22 cellular contexts compared by ENCODE assay signal in the genomic region with DNA sequence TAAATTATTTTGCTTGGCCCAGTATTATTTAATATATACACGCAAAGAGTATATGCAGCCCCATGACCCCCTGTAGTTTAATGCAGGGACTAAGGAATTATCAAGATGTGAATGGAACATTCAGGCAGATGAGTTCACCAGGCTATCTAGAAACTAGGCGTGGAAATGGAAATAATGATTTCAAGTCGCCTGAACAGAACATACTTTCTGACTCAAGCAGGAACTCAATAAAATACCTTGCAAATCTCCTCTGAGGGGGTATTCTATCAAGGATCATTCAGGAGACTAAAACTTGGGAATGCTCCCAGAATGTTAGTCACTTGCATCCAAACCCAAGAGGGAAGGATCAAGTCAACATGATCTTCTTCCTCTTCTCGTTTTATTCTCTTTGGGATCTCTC. TPM values are rescaled to one million over a fixed set of nuclear protein-coding genes. Genes with fewer than 3 reads are reported as not detected.
DNase-seq lines count a peak whose midpoint lies in the region; ATAC-seq and TF ChIP-seq lines count a peak whose summit lies in the region.
"Had no signal": no experiment of that assay in that cellular context is flagged by ENCODE, and none has a peak within 500 bp of the region (broad histone marks: within the 10 kb centered on the region; RNA-seq: fewer than 3 reads in every experiment).

No MANE protein-coding gene starts in this region.

- no peak for TF ChIP-seq EP300 in Ishikawa (IDR thresholded peaks at IDR 0.05; ENCODE audit: borderline replicate concordance)

- intact Hi-C loops in left ventricle myocardium superior (cut with micrococcal nuclease) = no loop called here

- no peak for ATAC-seq in left ventricle myocardium superior
- no peak for ATAC-seq in HG02798 (IDR thresholded peaks at IDR 0.05; ENCODE audit: poor library complexity, unreplicated experiment)
- ATAC-seq: activated T-cell treated with anti-CD3 and anti-CD28 coated beads, Interleukin-2, amount 50 U/mL, for 4 hours; T-cell had no signal

- H3K4me3 ChIP-seq in astrocyte of the spinal cord (ENCODE audit: low read depth, low read length) = no peak overlapping the region

- in situ Hi-C loops in astrocyte of the spinal cord (cut with HindIII; ENCODE audit: low sequenced_read_pairs) = no loop called here

- DNase-seq in AG20443 (ENCODE audit: low spot score) (peak; percentile 21), astrocyte of the spinal cord (ENCODE audit: low read depth, low spot score) (peak; percentile 83), iris pigment epithelial cell (ENCODE audit: low read depth) (peak; percentile 71), left ventricle myocardium superior (no peak), RPMI8226 (no peak)
- DNase-seq in stimulated activated CD8-positive, alpha-beta memory T cell treated with anti-CD3 and anti-CD28 coated beads, Interleukin-4, amount 100 ng/mL, for 48 hours = no peak
- DNase-seq: activated CD4-positive, alpha-beta memory T cell treated with anti-CD3 and anti-CD28 coated beads for 36 hours; activated naive CD8-positive, alpha-beta T cell treated with anti-CD3 and anti-CD28 coated beads for 36 hours; activated T-cell treated with anti-CD3 and anti-CD28 coated beads, Interleukin-2, amount 50 U/mL, for 4 hours; AML-193; GDM1; H7; Kasumi-1; NCI-H1417; NCI-H2171; occipital lobe; stimulated activated CD4-positive, alpha-beta T cell treated with anti-CD3 and anti-CD28 coated beads, Interleukin-4, amount 100 ng/mL, for 24 hours; T-cell; WERI-Rb-1 had no signal

- no peak for TF ChIP-seq RAD21 in Ishikawa (IDR thresholded peaks at IDR 0.05; ENCODE audit: low read depth)

- no peak for TF ChIP-seq CTCF in astrocyte of the spinal cord (IDR thresholded peaks at IDR 0.05; ENCODE audit: low read depth, low read length)

TF ChIP-seq in Ishikawa, 13 proteins besides CTCF, POLR2A, EP300 and RAD21:
- peak; percentile 9; the same call in 1 of the 2 replicates for TF ChIP-seq NFIC (IDR thresholded peaks at IDR 0.05)
- TF ChIP-seq FOXM1 (IDR thresholded peaks at IDR 0.05; ENCODE audit: borderline replicate concordance, low read depth) = 0 out of 2 replicates have a peak, but pooled peaks have one; percentile 24
- no peak for TF ChIP-seq ZBTB7A (IDR thresholded peaks at IDR 0.05; ENCODE audit: low read depth)
TF ChIP-seq in Ishikawa: peak in this region for 2.

RNA-seq across cellular contexts. Expression of a gene that starts 59.6 kb away (rescaled TPM):
- not detected for total RNA-seq in left ventricle myocardium superior
- total RNA-seq: activated CD4-positive, alpha-beta memory T cell treated with anti-CD3 and anti-CD28 coated beads for 36 hours; activated naive CD8-positive, alpha-beta T cell treated with anti-CD3 and anti-CD28 coated beads for 36 hours; activated T-cell treated with anti-CD3 and anti-CD28 coated beads, Interleukin-2, amount 50 U/mL, for 4 hours; skeletal muscle tissue had no signal

Comparison
In these comparisons a context has a peak if more than half of its experiments do, and no peak if none do; other contexts are left out.
1. DNase-seq: peak in AG20443 (single experiment), astrocyte of the spinal cord (single experiment) and iris pigment epithelial cell (single experiment); none in left ventricle myocardium superior (single experiment), stimulated activated CD8-positive, alpha-beta memory T cell treated with anti-CD3 and anti-CD28 coated beads, Interleukin-4, amount 100 ng/mL, for 48 hours (single experiment) and RPMI8226 (single experiment).